1 cellular context compared by ENCODE assay signal in the genomic region with DNA sequence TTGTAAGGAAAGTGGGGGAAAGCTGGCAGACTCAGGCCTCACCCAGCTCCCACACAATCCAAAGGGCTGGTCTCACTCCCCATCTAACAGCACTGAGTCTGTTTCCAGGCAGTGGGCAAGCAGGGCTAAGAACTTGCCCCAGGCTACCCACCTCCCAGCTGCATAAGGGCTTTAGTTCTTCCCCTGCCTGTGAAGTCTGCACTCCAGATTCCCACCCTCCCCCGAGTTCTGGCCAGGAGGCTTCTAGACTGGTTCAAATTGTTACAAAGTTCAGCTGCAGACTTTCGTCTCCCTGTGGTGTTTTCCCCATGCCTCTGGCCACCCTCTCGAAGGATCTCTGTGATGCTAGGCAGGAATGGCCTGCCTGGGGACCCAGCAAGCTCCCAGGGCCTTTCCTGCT.
TF ChIP-seq lines count a peak whose summit lies in the region.

No MANE protein-coding gene starts in this region.

TF ChIP-seq in GM23338, 12 proteins besides CTCF, POLR2A, EP300 and RAD21 (continued from another document):
- TF ChIP-seq, protein P1, sequence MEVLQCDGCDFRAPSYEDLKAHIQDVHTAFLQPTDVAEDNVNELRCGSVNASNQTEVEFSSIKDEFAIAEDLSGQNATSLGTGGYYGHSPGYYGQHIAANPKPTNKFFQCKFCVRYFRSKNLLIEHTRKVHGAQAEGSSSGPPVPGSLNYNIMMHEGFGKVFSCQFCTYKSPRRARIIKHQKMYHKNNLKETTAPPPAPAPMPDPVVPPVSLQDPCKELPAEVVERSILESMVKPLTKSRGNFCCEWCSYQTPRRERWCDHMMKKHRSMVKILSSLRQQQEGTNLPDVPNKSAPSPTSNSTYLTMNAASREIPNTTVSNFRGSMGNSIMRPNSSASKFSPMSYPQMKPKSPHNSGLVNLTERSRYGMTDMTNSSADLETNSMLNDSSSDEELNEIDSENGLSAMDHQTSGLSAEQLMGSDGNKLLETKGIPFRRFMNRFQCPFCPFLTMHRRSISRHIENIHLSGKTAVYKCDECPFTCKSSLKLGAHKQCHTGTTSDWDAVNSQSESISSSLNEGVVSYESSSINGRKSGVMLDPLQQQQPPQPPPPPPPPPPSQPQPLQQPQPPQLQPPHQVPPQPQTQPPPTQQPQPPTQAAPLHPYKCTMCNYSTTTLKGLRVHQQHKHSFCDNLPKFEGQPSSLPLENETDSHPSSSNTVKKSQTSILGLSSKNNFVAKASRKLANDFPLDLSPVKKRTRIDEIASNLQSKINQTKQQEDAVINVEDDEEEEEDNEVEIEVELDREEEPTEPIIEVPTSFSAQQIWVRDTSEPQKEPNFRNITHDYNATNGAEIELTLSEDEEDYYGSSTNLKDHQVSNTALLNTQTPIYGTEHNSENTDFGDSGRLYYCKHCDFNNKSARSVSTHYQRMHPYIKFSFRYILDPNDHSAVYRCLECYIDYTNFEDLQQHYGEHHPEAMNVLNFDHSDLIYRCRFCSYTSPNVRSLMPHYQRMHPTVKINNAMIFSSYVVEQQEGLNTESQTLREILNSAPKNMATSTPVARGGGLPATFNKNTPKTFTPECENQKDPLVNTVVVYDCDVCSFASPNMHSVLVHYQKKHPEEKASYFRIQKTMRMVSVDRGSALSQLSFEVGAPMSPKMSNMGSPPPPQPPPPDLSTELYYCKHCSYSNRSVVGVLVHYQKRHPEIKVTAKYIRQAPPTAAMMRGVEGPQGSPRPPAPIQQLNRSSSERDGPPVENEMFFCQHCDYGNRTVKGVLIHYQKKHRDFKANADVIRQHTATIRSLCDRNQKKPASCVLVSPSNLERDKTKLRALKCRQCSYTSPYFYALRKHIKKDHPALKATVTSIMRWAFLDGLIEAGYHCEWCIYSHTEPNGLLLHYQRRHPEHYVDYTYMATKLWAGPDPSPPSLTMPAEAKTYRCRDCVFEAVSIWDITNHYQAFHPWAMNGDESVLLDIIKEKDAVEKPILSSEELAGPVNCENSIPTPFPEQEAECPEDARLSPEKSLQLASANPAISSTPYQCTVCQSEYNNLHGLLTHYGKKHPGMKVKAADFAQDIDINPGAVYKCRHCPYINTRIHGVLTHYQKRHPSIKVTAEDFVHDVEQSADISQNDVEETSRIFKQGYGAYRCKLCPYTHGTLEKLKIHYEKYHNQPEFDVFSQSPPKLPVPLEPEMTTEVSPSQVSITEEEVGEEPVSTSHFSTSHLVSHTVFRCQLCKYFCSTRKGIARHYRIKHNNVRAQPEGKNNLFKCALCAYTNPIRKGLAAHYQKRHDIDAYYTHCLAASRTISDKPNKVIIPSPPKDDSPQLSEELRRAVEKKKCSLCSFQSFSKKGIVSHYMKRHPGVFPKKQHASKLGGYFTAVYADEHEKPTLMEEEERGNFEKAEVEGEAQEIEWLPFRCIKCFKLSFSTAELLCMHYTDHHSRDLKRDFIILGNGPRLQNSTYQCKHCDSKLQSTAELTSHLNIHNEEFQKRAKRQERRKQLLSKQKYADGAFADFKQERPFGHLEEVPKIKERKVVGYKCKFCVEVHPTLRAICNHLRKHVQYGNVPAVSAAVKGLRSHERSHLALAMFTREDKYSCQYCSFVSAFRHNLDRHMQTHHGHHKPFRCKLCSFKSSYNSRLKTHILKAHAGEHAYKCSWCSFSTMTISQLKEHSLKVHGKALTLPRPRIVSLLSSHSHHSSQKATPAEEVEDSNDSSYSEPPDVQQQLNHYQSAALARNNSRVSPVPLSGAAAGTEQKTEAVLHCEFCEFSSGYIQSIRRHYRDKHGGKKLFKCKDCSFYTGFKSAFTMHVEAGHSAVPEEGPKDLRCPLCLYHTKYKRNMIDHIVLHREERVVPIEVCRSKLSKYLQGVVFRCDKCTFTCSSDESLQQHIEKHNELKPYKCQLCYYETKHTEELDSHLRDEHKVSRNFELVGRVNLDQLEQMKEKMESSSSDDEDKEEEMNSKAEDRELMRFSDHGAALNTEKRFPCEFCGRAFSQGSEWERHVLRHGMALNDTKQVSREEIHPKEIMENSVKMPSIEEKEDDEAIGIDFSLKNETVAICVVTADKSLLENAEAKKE (CRISPR knock-in tag; IDR thresholded peaks at IDR 0.05), result no peak
